ENCODE assay signal across 1 cellular context in the genomic region with DNA sequence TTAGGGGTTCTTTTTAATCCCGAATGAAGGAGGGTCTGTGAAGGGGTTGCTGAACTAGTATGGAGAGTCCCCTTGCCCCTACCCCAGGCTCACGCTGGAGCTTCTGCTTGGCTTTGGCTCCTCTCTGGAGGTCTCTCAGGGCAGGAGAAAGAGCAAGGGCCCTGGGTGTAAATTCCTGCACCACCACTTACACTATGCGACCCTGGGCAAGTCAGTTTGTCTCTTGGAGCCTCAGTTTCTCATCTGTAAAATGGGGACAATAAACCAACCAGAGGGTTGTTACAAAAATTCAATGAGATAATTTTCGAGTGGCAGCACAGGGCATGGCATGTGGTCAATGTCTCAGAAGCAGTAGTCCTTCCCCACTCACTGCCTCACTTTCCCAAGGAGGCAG.
TF ChIP-seq lines count a peak whose summit lies in the region.

No MANE protein-coding gene starts in this region.

TF ChIP-seq in H1, 55 proteins besides CTCF, POLR2A, EP300 and RAD21:
- TF ChIP-seq RBBP5 (IDR thresholded peaks at IDR 0.05; ENCODE audit: borderline replicate concordance, low read depth, low read length) (no peak), KDM1A (IDR thresholded peaks at IDR 0.05; ENCODE audit: borderline replicate concordance, low read length) (peak; percentile 95), HDAC2 (IDR thresholded peaks at IDR 0.05; ENCODE audit: borderline replicate concordance in 1 of 2, low read depth in 2 of 2, low read length in 2 of 2) (peak in 1 of 2 experiments; percentile 36; a peak in 1 of 4 replicates)
